Comparison of ENCODE assay signal across 21 cellular contexts in the genomic region with DNA sequence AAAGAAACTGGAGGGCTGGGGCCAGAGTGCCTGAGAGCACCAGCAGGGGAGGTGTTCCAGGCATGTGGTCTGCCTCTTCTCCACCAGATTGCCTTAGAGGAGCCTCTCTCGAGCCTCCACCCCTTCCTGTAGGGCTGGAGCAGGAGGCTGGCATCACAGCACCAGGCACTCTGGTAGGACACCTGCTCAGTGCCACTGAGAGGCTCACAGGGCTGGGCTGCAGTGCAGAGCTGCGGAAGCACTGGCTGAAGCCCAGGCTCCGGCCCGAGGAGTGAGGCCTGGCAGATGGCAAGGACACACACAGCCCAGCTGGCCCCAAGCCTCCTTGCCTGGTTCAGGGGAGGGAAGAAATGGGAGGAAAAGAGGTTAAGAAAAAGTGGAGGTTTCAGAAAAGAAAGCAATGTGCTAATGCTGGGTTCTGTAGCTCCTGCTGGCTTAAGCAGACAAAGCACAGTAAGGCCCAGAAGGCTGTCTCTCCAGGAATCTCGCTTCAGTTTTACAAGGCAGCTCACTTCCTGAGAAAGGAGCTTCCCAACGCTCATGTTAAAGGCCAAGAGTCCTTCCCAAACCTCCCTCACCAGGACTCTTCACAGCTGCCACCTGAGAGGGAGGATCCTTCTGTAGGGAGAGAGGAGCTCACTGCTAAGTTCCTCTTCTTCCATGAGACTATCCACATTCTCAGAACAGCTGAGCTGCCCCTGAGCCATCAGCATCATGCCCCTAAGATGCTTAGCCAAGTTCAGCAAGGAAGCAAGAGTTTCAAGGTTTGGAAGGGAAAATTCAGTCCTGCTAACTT.
DNase-seq lines count a peak whose midpoint lies in the region; ATAC-seq lines count a peak whose summit lies in the region.
"Had no signal": no experiment of that assay in that cellular context is flagged by ENCODE, and none has a peak within 500 bp of the region (broad histone marks: within the 10 kb centered on the region; RNA-seq: fewer than 3 reads in every experiment).

No MANE protein-coding gene starts in this region.

- peak overlapping the region; percentile 37 for H3K9ac ChIP-seq in SK-N-MC (ENCODE audit: insufficient read length)
- H3K9ac ChIP-seq: BLaER1 had no signal

- 0 out of 2 replicates have a peak overlapping the region, but pooled peaks have one; percentile 30 for H3K4me3 ChIP-seq in SK-N-MC
- H3K4me3 ChIP-seq: BLaER1, body of pancreas, tibial nerve had no signal

- DNase-seq in DMS153 (lab: John Stamatoyannopoulos, UW) (peak; percentile 52), DMS153 treated with DMSO at 0.1 percent for 48 hours (lab: John Stamatoyannopoulos, UW; ENCODE audit: unreplicated experiment) (no peak), NCI-H187 (lab: John Stamatoyannopoulos, UW) (peak; percentile 45 to 70), SK-N-MC (ENCODE audit: low read depth, low spot score) (no peak), pons (ENCODE audit: low spot score) (peak; percentile 17), NCI-H774 (lab: John Stamatoyannopoulos, UW) (no peak)
- DNase-seq: activated CD4-positive, alpha-beta T cell treated with anti-CD3 and anti-CD28 coated beads for 1 hour; activated CD8-positive, alpha-beta memory T cell treated with anti-CD3 and anti-CD28 coated beads, Interleukin-2, amount 50 U/mL, for 4 hours; activated naive CD4-positive, alpha-beta T cell treated with Interleukin-2 at 50 U/mL for 16 hours; effector CD4-positive, alpha-beta T cell; NCI-H1048; NCI-H748 treated with DMSO at 0.1 percent for 48 hours; stimulated activated CD4-positive, alpha-beta T cell treated with anti-CD3 and anti-CD28 coated beads, Interleukin-4, amount 100 ng/mL, for 4 hours; T-helper 17 cell had no signal

- no peaks in the 10 kb centered on the region for H3K36me3 ChIP-seq in SK-N-MC (ENCODE audit: insufficient read depth, low read length)
- H3K36me3 ChIP-seq: BLaER1, neutrophil, tibial nerve had no signal

- H3K27ac ChIP-seq in SK-N-MC: no peak overlapping the region
- H3K27ac ChIP-seq: 22Rv1, BLaER1, body of pancreas, neutrophil, tibial nerve had no signal

- no peaks in the 10 kb centered on the region for H3K9me3 ChIP-seq in SK-N-MC (ENCODE audit: low read depth, low read length)
- H3K9me3 ChIP-seq: BLaER1, body of pancreas, neutrophil, tibial nerve had no signal

- ATAC-seq in GM21381 (IDR thresholded peaks at IDR 0.05; ENCODE audit: unreplicated experiment) (no peak), HG03196 (IDR thresholded peaks at IDR 0.05; ENCODE audit: unreplicated experiment) (no peak)
- ATAC-seq: body of pancreas, T-helper 17 cell had no signal

Comparison
In these comparisons a context has a peak if more than half of its experiments do, and no peak if none do; other contexts are left out.
1. DNase-seq: peak in DMS153 (single experiment), NCI-H187 (2 of 2) and pons (single experiment); none in DMS153 treated with DMSO at 0.1 percent for 48 hours (single experiment), SK-N-MC (single experiment) and NCI-H774 (single experiment).